In genomic region chr15:34114215-34114614, GRCh38 we compare ENCODE assay signal across 35 cellular contexts. TPM values are rescaled to one million over a fixed set of nuclear protein-coding genes. Genes with fewer than 3 reads are reported as not detected.
A peak's percentile ranks its signal among the peaks of the same experiment; 100 is the strongest.
DNase-seq lines count a peak whose midpoint lies in the region; ATAC-seq, FAIRE-seq and TF ChIP-seq lines count a peak whose summit lies in the region.
"Had no signal": no experiment of that assay in that cellular context is flagged by ENCODE, and none has a peak within 500 bp of the region (broad histone marks: within the 10 kb centered on the region; RNA-seq: fewer than 3 reads in every experiment).

No MANE protein-coding gene starts in this region.

- H3K9ac ChIP-seq in HepG2 (ENCODE audit: insufficient read depth, low read depth, low read length): no peak overlapping the region
- H3K9ac ChIP-seq: BLaER1; BLaER1 treated with 17β-estradiol and CSF1 and Interleukin-3, amounts not matched to agents 10 nM and 100 nM had no signal

- intact Hi-C loops in right lobe of liver (cut with DNase I): no loop called here
- intact Hi-C loops in HepG2 (cut with micrococcal nuclease; ENCODE audit: unreplicated experiment): no loop called here

- H4K20me1 ChIP-seq in HepG2 (ENCODE audit: insufficient read depth, low read length): no peaks in the 10 kb centered on the region
- H4K20me1 ChIP-seq: BLaER1; BLaER1 treated with 17β-estradiol and CSF1 and Interleukin-3, amounts not matched to agents 10 nM and 100 nM had no signal

- no peaks in the 10 kb centered on the region for H3K9me3 ChIP-seq in right lobe of liver
- no peaks in the 10 kb centered on the region for H3K9me3 ChIP-seq in HepG2 (ENCODE audit: low read length)
- H3K9me3 ChIP-seq: A549, BE2C, BLaER1, Caco-2 had no signal

- H3K36me3 ChIP-seq in right lobe of liver: no peaks in the 10 kb centered on the region
- no peaks in the 10 kb centered on the region for H3K36me3 ChIP-seq in HepG2 (replicated peaks in 1 of 2; ENCODE audit: control insufficient read depth in 1 of 2, insufficient read depth in 2 of 2, low read length in 2 of 2)
- H3K36me3 ChIP-seq: BE2C; BLaER1; BLaER1 treated with 17β-estradiol and CSF1 and Interleukin-3, amounts not matched to agents 10 nM and 100 nM had no signal

- no peak overlapping the region for H3K4me3 ChIP-seq in right lobe of liver
- no peak overlapping the region for H3K4me3 ChIP-seq in HepG2 (replicated peaks in 1 of 3; ENCODE audit: insufficient read depth in 1 of 3, low read depth in 2 of 3, low read length in 3 of 3)
- H3K4me3 ChIP-seq: A549; BLaER1; BLaER1 treated with 17β-estradiol and CSF1 and Interleukin-3, amounts not matched to agents 10 nM and 100 nM had no signal

- no peak overlapping the region for H3K4me3 Mint-ChIP-seq in activated naive CD8-positive, alpha-beta T cell treated with anti-CD3 and anti-CD28 coated beads, Interleukin-2, amount 10 ng/mL, durations not matched to agents 7 days and 5 days
- no peak overlapping the region for H3K4me3 Mint-ChIP-seq in activated naive CD8-positive, alpha-beta T cell treated with anti-CD3 and anti-CD28 coated beads, Interleukin-2, amount 50 U/mL, for 24 hours
- H3K4me3 Mint-ChIP-seq: B cell; CD14-positive monocyte; CD4-positive, alpha-beta memory T cell; CD4-positive, alpha-beta T cell; CD4-positive, CD25-positive, alpha-beta regulatory T cell; CD8-positive, alpha-beta memory T cell; CD8-positive, alpha-beta T cell had no signal

- no peak overlapping the region for H3K27ac ChIP-seq in right lobe of liver
- no peak overlapping the region for H3K27ac ChIP-seq in HepG2 (ENCODE audit: extremely low read length, insufficient read depth, low read length)
- H3K27ac ChIP-seq: 22Rv1; A549; BLaER1; BLaER1 treated with 17β-estradiol and CSF1 and Interleukin-3, amounts not matched to agents 10 nM and 100 nM; C4-2B had no signal

- no peaks in the 10 kb centered on the region for H3K79me2 ChIP-seq in HepG2 (ENCODE audit: insufficient read depth, low read length)

- peaks cover 1% of the 10 kb centered on the region for H3K4me1 Mint-ChIP-seq in activated naive CD8-positive, alpha-beta T cell treated with anti-CD3 and anti-CD28 coated beads, Interleukin-2, amount 10 ng/mL, durations not matched to agents 7 days and 5 days
- no peaks in the 10 kb centered on the region for H3K4me1 Mint-ChIP-seq in activated naive CD8-positive, alpha-beta T cell treated with anti-CD3 and anti-CD28 coated beads, Interleukin-2, amount 50 U/mL, for 24 hours
- H3K4me1 Mint-ChIP-seq: B cell; CD8-positive, alpha-beta memory T cell had no signal

- POLR2A ChIA-PET in activated naive CD8-positive, alpha-beta T cell treated with anti-CD3 and anti-CD28 coated beads, Interleukin-2, amount 10 ng/mL, durations not matched to agents 7 days and 5 days (lab: Charles Lee): no interaction called here
- POLR2A ChIA-PET in HepG2 (lab: Yijun Ruan, JAX): no interaction called here

- CTCF ChIA-PET in HepG2 (lab: Yijun Ruan, JAX; ENCODE audit: low intra/inter-chr PET ratio, low total read pairs): no interaction called here

- no peaks in the 10 kb centered on the region for H3K27me3 ChIP-seq in right lobe of liver
- no peaks in the 10 kb centered on the region for H3K27me3 ChIP-seq in HepG2 (ENCODE audit: control insufficient read depth in 1 of 2, insufficient read depth in 2 of 2, low read length in 2 of 2)
- H3K27me3 ChIP-seq: BE2C; BLaER1; BLaER1 treated with 17β-estradiol and CSF1 and Interleukin-3, amounts not matched to agents 10 nM and 100 nM had no signal

- FAIRE-seq in HepG2 (lab: Jason Lieb, UNC): no peak
- FAIRE-seq: A204.1, A549, D721Med had no signal

- ATAC-seq in activated naive CD8-positive, alpha-beta T cell treated with anti-CD3 and anti-CD28 coated beads, Interleukin-2, amount 10 ng/mL, durations not matched to agents 7 days and 5 days (ENCODE audit: low read depth): no peak
- ATAC-seq in activated naive CD8-positive, alpha-beta T cell treated with anti-CD3 and anti-CD28 coated beads, Interleukin-2, amount 50 U/mL, for 24 hours: no peak
- peak in 3 of 4 donors; percentile 44 to 59 (median 51) for ATAC-seq in right lobe of liver
- no peak for ATAC-seq in HepG2
- peak; percentile 38 for ATAC-seq in left lobe of liver
- ATAC-seq: CD8-positive, alpha-beta T cell had no signal

- TF ChIP-seq RAD21 in HepG2 (CRISPR knock-in tag; IDR thresholded peaks at IDR 0.05): no peak

- BruUV-seq in HepG2 (replicated peaks; lab: Mats Ljungman, UMichigan): no TSS peak

- H3K36me3 Mint-ChIP-seq in activated naive CD8-positive, alpha-beta T cell treated with anti-CD3 and anti-CD28 coated beads, Interleukin-2, amount 10 ng/mL, durations not matched to agents 7 days and 5 days: no peaks in the 10 kb centered on the region
- H3K36me3 Mint-ChIP-seq in activated naive CD8-positive, alpha-beta T cell treated with anti-CD3 and anti-CD28 coated beads, Interleukin-2, amount 50 U/mL, for 24 hours (ENCODE audit: low read depth): no peaks in the 10 kb centered on the region
- H3K36me3 Mint-ChIP-seq: CD14-positive monocyte; CD4-positive, alpha-beta memory T cell; CD4-positive, CD25-positive, alpha-beta regulatory T cell; CD8-positive, alpha-beta memory T cell; CD8-positive, alpha-beta T cell had no signal

- H2AFZ ChIP-seq in HepG2 (ENCODE audit: low read length): no peak overlapping the region

- TF ChIP-seq CTCF in right lobe of liver (IDR thresholded peaks at IDR 0.05) (no peak), HepG2 (CRISPR knock-in tag; IDR thresholded peaks at IDR 0.05) (no peak)

- in situ Hi-C loops in HepG2 (cut with HindIII; ENCODE audit: extremely low pct_ligation_motif_present, low pct_unique_long_range_greater_than_20kb): loop anchor here (5.0 kb wide), 1 partner anchor 98 kb away; the partner anchor contains the start of gene KATNBL1

- TF ChIP-seq EP300 in HepG2 (IDR thresholded peaks at IDR 0.05; ENCODE audit: low read depth in 2 of 2, low read length in 2 of 2) (no peak), HepG2 (CRISPR knock-in tag; IDR thresholded peaks at IDR 0.05; ENCODE audit: borderline replicate concordance) (no peak)

- H3K4me2 ChIP-seq in HepG2 (ENCODE audit: low read depth, low read length): no peak overlapping the region
- H3K4me2 ChIP-seq: A549; BLaER1; BLaER1 treated with 17β-estradiol and CSF1 and Interleukin-3, amounts not matched to agents 10 nM and 100 nM had no signal

- H3K27me3 Mint-ChIP-seq in activated naive CD8-positive, alpha-beta T cell treated with anti-CD3 and anti-CD28 coated beads, Interleukin-2, amount 10 ng/mL, durations not matched to agents 7 days and 5 days: peaks cover 15% of the 10 kb centered on the region
- H3K27me3 Mint-ChIP-seq in activated naive CD8-positive, alpha-beta T cell treated with anti-CD3 and anti-CD28 coated beads, Interleukin-2, amount 50 U/mL, for 24 hours: peaks cover 10% of the 10 kb centered on the region

- peak overlapping the region; percentile 47 for H3K27ac Mint-ChIP-seq in activated naive CD8-positive, alpha-beta T cell treated with anti-CD3 and anti-CD28 coated beads, Interleukin-2, amount 10 ng/mL, durations not matched to agents 7 days and 5 days
- no peak overlapping the region for H3K27ac Mint-ChIP-seq in activated naive CD8-positive, alpha-beta T cell treated with anti-CD3 and anti-CD28 coated beads, Interleukin-2, amount 50 U/mL, for 24 hours
- H3K27ac Mint-ChIP-seq: B cell; CD14-positive monocyte; CD4-positive, alpha-beta memory T cell; CD4-positive, alpha-beta T cell; CD4-positive, CD25-positive, alpha-beta regulatory T cell; CD8-positive, alpha-beta memory T cell; CD8-positive, alpha-beta T cell had no signal

- WGBS in right lobe of liver (ENCODE audit: insufficient coverage, low coverage, low lambda C conversion rate, missing lambda C conversion rate): 44% methylated on average over 2 of the region's 2 CpGs
- WGBS in HepG2 (ENCODE audit: low lambda C conversion rate): 50% methylated on average over 2 of the region's 2 CpGs

- no peak for DNase-seq in activated naive CD8-positive, alpha-beta T cell treated with anti-CD3 and anti-CD28 coated beads, Interleukin-2, amount 10 ng/mL, durations not matched to agents 7 days and 5 days
- DNase-seq in activated naive CD8-positive, alpha-beta T cell treated with anti-CD3 and anti-CD28 coated beads, Interleukin-2, amount 50 U/mL, for 24 hours: no peak
- DNase-seq in right lobe of liver: no peak
- no peak for DNase-seq in HepG2 (ENCODE audit: low spot score)
- DNase-seq in left lobe of liver (ENCODE audit: low spot score): no peak
- DNase-seq in medulla oblongata (ENCODE audit: extremely low spot score): no peak
- DNase-seq: 8988T; ACHN; AML-193; BE2C; C1 segment of cervical spinal cord; Caco-2; Calu3; CD4-positive, alpha-beta memory T cell; CD4-positive, alpha-beta T cell; CD4-positive, CD25-positive, alpha-beta regulatory T cell; CD8-positive, alpha-beta memory T cell; CD8-positive, alpha-beta T cell; COR-L47; DMS 273 treated with DMSO at 0.1 percent for 48 hours; DMS153; DMS53; DMS79; DMS79 treated with DMSO at 0.1 percent for 48 hours; DND-41; EL had no signal

- H3K4me1 ChIP-seq in right lobe of liver (peaks cover 0 to 12% (median 0%) of the 10 kb centered on the region in 4 donors), HepG2 (ENCODE audit: insufficient read depth, low read length) (peaks cover 7% of the 10 kb centered on the region; the same call in 1 of the 2 replicates)
- H3K4me1 ChIP-seq: A549; BE2C; BLaER1; BLaER1 treated with 17β-estradiol and CSF1 and Interleukin-3, amounts not matched to agents 10 nM and 100 nM; Caco-2 had no signal

- TF ChIP-seq POLR2A in right lobe of liver (IDR thresholded peaks at IDR 0.05) (no peak), HepG2 (IDR thresholded peaks at IDR 0.05; ENCODE audit: insufficient read depth in 1 of 2, low read depth in 2 of 2, low read length in 2 of 2) (no peak)

- no peaks in the 10 kb centered on the region for H3K9me3 Mint-ChIP-seq in activated naive CD8-positive, alpha-beta T cell treated with anti-CD3 and anti-CD28 coated beads, Interleukin-2, amount 10 ng/mL, durations not matched to agents 7 days and 5 days
- no peaks in the 10 kb centered on the region for H3K9me3 Mint-ChIP-seq in activated naive CD8-positive, alpha-beta T cell treated with anti-CD3 and anti-CD28 coated beads, Interleukin-2, amount 50 U/mL, for 24 hours
- H3K9me3 Mint-ChIP-seq: CD14-positive monocyte; CD4-positive, alpha-beta memory T cell; CD4-positive, alpha-beta T cell; CD4-positive, CD25-positive, alpha-beta regulatory T cell; CD8-positive, alpha-beta memory T cell; CD8-positive, alpha-beta T cell had no signal

RNA-seq across cellular contexts. Expression of gene PGBD4, which starts 12.3 kb away (rescaled TPM):
- 1 to 10 TPM; 3.8 to 4.5 TPM for total RNA-seq in activated naive CD8-positive, alpha-beta T cell treated with anti-CD3 and anti-CD28 coated beads, Interleukin-2, amount 10 ng/mL, durations not matched to agents 7 days and 5 days
- total RNA-seq in right lobe of liver: under 1 TPM; 0.56 to 0.98 (median 0.83) TPM
- 1.3 and 1.4 TPM in 2 replicates for total RNA-seq in HepG2 (2016; rRNA removed; fragmentation: Illumina TruSeq; extraction: Trizol)
- 0.20 and 0.26 TPM in 2 replicates for total RNA-seq in HepG2 (2016; cell fraction: cytosol; rRNA removed; fragmentation: Illumina TruSeq; extraction: Trizol; ENCODE audit: low read depth)
- 1.4 and 1.5 TPM in 2 replicates for total RNA-seq in HepG2 (2016; cell fraction: insoluble cytoplasmic fraction; rRNA removed; fragmentation: Illumina TruSeq; extraction: Trizol)
- total RNA-seq in HepG2 (2016; cell fraction: membrane; rRNA removed; fragmentation: Illumina TruSeq; extraction: Trizol): 0.62 and 0.71 TPM in 2 replicates
- 2.6 and 2.7 TPM in 2 replicates for total RNA-seq in HepG2 (2016; cell fraction: nucleus; rRNA removed; fragmentation: Illumina TruSeq; extraction: Trizol)
- polyA plus RNA-seq in HepG2 (2011; rRNA removed): 1.7 TPM in 2 replicates
- polyA plus RNA-seq in HepG2 (2011; cell fraction: cytosol; rRNA removed): 0.56 and 0.78 TPM in 2 replicates
- 1.2 and 2.2 TPM in 2 replicates for polyA plus RNA-seq in HepG2 (2011; cell fraction: nucleus; rRNA removed)
- polyA plus RNA-seq in HepG2 (2012): 0.85 and 1.2 TPM in 2 replicates
- polyA plus RNA-seq in HepG2 (2016; cell fraction: cytosol; fragmentation: Illumina TruSeq; extraction: Trizol; ENCODE audit: low read depth): 0.07 and 0.09 TPM in 2 replicates
- 0.69 and 0.86 TPM in 2 replicates for polyA plus RNA-seq in HepG2 (2016; cell fraction: insoluble cytoplasmic fraction; fragmentation: Illumina TruSeq; extraction: Trizol; ENCODE audit: low read depth)
- polyA plus RNA-seq in HepG2 (2016; cell fraction: membrane; fragmentation: Illumina TruSeq; extraction: Trizol; ENCODE audit: low read depth): 0.29 and 0.44 TPM in 2 replicates
- 3.0 and 3.8 TPM in 2 replicates for polyA plus RNA-seq in HepG2 (2016; cell fraction: nucleus; fragmentation: Illumina TruSeq; extraction: Trizol; ENCODE audit: insufficient read depth, low read depth)
- 0.82 and 2.4 TPM in 2 replicates for polyA minus RNA-seq in HepG2 (2011; rRNA and poly(A)+ RNA removed; ENCODE audit: low replicate concordance)
- polyA minus RNA-seq in HepG2 (2011; cell fraction: cytosol; rRNA and poly(A)+ RNA removed): 0.49 and 0.62 TPM in 2 replicates
- 3.9 and 5.2 TPM in 2 replicates for polyA minus RNA-seq in HepG2 (2011; cell fraction: nucleus; rRNA and poly(A)+ RNA removed)
- 0.93 TPM for total RNA-seq in left lobe of liver

RNA-seq across cellular contexts. Expression of gene EMC7, which starts 12.6 kb away (rescaled TPM):
- total RNA-seq in activated naive CD8-positive, alpha-beta T cell treated with anti-CD3 and anti-CD28 coated beads, Interleukin-2, amount 10 ng/mL, durations not matched to agents 7 days and 5 days: 10 to 100 TPM; 46.4 to 57.5 TPM
- total RNA-seq in right lobe of liver: 10 to 100 TPM; 30.4 to 49.4 (median 41.6) TPM
- 29.3 and 46.8 TPM in 2 replicates for total RNA-seq in HepG2 (2016; rRNA removed; fragmentation: Illumina TruSeq; extraction: Trizol)
- 8.5 and 12.1 TPM in 2 replicates for total RNA-seq in HepG2 (2016; cell fraction: cytosol; rRNA removed; fragmentation: Illumina TruSeq; extraction: Trizol; ENCODE audit: low read depth)
- total RNA-seq in HepG2 (2016; cell fraction: insoluble cytoplasmic fraction; rRNA removed; fragmentation: Illumina TruSeq; extraction: Trizol): 28.3 and 50.5 TPM in 2 replicates
- 14.4 and 17.9 TPM in 2 replicates for total RNA-seq in HepG2 (2016; cell fraction: membrane; rRNA removed; fragmentation: Illumina TruSeq; extraction: Trizol)
- total RNA-seq in HepG2 (2016; cell fraction: nucleus; rRNA removed; fragmentation: Illumina TruSeq; extraction: Trizol): 44.7 and 53.5 TPM in 2 replicates
- polyA plus RNA-seq in HepG2 (2011; rRNA removed): 97.7 and 113 TPM in 2 replicates
- 45.6 and 79.3 TPM in 2 replicates for polyA plus RNA-seq in HepG2 (2011; cell fraction: cytosol; rRNA removed)
- polyA plus RNA-seq in HepG2 (2011; cell fraction: nucleus; rRNA removed): 21.2 and 28.7 TPM in 2 replicates
- polyA plus RNA-seq in HepG2 (2012): 95.9 and 114 TPM in 2 replicates
- polyA plus RNA-seq in HepG2 (2016; cell fraction: cytosol; fragmentation: Illumina TruSeq; extraction: Trizol; ENCODE audit: low read depth): 18.6 and 20.7 TPM in 2 replicates
- 53.3 and 55.1 TPM in 2 replicates for polyA plus RNA-seq in HepG2 (2016; cell fraction: insoluble cytoplasmic fraction; fragmentation: Illumina TruSeq; extraction: Trizol; ENCODE audit: low read depth)
- polyA plus RNA-seq in HepG2 (2016; cell fraction: membrane; fragmentation: Illumina TruSeq; extraction: Trizol; ENCODE audit: low read depth): 20.8 and 21.4 TPM in 2 replicates
- 131 and 150 TPM in 2 replicates for polyA plus RNA-seq in HepG2 (2016; cell fraction: nucleus; fragmentation: Illumina TruSeq; extraction: Trizol; ENCODE audit: insufficient read depth, low read depth)
- polyA minus RNA-seq in HepG2 (2011; rRNA and poly(A)+ RNA removed; ENCODE audit: low replicate concordance): 11.7 and 31.8 TPM in 2 replicates
- polyA minus RNA-seq in HepG2 (2011; cell fraction: cytosol; rRNA and poly(A)+ RNA removed): 14.9 and 16.0 TPM in 2 replicates
- polyA minus RNA-seq in HepG2 (2011; cell fraction: nucleus; rRNA and poly(A)+ RNA removed): 11.6 and 16.4 TPM in 2 replicates
- 38.1 TPM for total RNA-seq in left lobe of liver

Comparison
In these comparisons a context has a peak if more than half of its experiments do, and no peak if none do; other contexts are left out.
1. ATAC-seq: peak in right lobe of liver (3 of 4) and left lobe of liver (single experiment); none in activated naive CD8-positive, alpha-beta T cell treated with anti-CD3 and anti-CD28 coated beads, Interleukin-2, amount 10 ng/mL, durations not matched to agents 7 days and 5 days (single experiment), activated naive CD8-positive, alpha-beta T cell treated with anti-CD3 and anti-CD28 coated beads, Interleukin-2, amount 50 U/mL, for 24 hours (single experiment) and HepG2 (single experiment).